Comparison of ENCODE assay signal across 14 cellular contexts in genomic region chr17:8949061-8949622, GRCh38. TPM values are rescaled to one million over a fixed set of nuclear protein-coding genes. Genes with fewer than 3 reads are reported as not detected.
DNase-seq lines count a peak whose midpoint lies in the region; ATAC-seq, FAIRE-seq and TF ChIP-seq lines count a peak whose summit lies in the region.
"Had no signal": no experiment of that assay in that cellular context is flagged by ENCODE, and none has a peak within 500 bp of the region (broad histone marks: within the 10 kb centered on the region; RNA-seq: fewer than 3 reads in every experiment).

No MANE protein-coding gene starts in this region.

- no peaks in the 10 kb centered on the region for H3F3A ChIP-seq in PC-9 (ENCODE audit: insufficient read depth, low read depth)

- peaks cover 57% of the 10 kb centered on the region for H3K27me3 ChIP-seq in PC-9 (ENCODE audit: insufficient read depth, low read depth)

- peak; percentile 62 for DNase-seq in activated T-cell treated with anti-CD3 and anti-CD28 coated beads, Interleukin-2, amount 50 U/mL, for 24 hours
- no peak for DNase-seq in activated T-cell treated with anti-CD3 and anti-CD28 coated beads for 4 hours
- peak; percentile 48 to 56 for DNase-seq in activated T-cell treated with anti-CD3 and anti-CD28 coated beads, Interleukin-2, amount 50 U/mL, for 72 hours
- DNase-seq in naive thymus-derived CD8-positive, alpha-beta T cell = no peak
- no peak for DNase-seq in PC-9
- no peak for DNase-seq in Calu3
- no peak for DNase-seq in RCC 7860 (ENCODE audit: low spot score)
- DNase-seq: endodermal cell; mucosa of descending colon; NCI-H526; stimulated activated naive B cell treated with anti-CD40 and anti-IgM and Interleukin-4, amounts not matched to agents 10 μg/mL and 1 μg/mL and 100 μg/mL, for 72 hours had no signal

- H3K9me2 ChIP-seq in PC-9 (ENCODE audit: insufficient read depth) = no peaks in the 10 kb centered on the region

- no peak overlapping the region for H2AFZ ChIP-seq in PC-9

- intact Hi-C loops in PC-9 (cut with micrococcal nuclease; ENCODE audit: unreplicated experiment) = no loop called here
- intact Hi-C loops in Calu3 (cut with micrococcal nuclease; ENCODE audit: unreplicated experiment) = no loop called here

- POLR2A ChIA-PET in naive thymus-derived CD8-positive, alpha-beta T cell (lab: Charles Lee) = interaction anchor here (0.5 to 14.2 kb wide), 3 partner anchors 9 to 89 kb away, joined by 4 to 279 read pairs (median 5); partner anchors contain the start of gene PIK3R5
- POLR2A ChIA-PET in PC-9 (lab: Charles Lee; ENCODE audit: unreplicated experiment) = no interaction called here

- TF ChIP-seq CTCF in PC-9 (conservative IDR thresholded peaks at IDR 0.05) = no peak
- no peak for TF ChIP-seq CTCF in Calu3 (IDR thresholded peaks at IDR 0.05; ENCODE audit: unreplicated experiment)

- no TSS peak for BruUV-seq in PC-9 (replicated peaks; lab: Mats Ljungman, UMichigan)
- no TSS peak for BruUV-seq in Calu3 (replicated peaks; lab: Mats Ljungman, UMichigan)

- H3K36me3 Mint-ChIP-seq in activated T-cell treated with anti-CD3 and anti-CD28 coated beads, Interleukin-2, amount 50 U/mL, for 24 hours (ENCODE audit: low read depth) = peaks cover 58% of the 10 kb centered on the region
- H3K36me3 Mint-ChIP-seq in activated T-cell treated with anti-CD3 and anti-CD28 coated beads, Interleukin-2, amount 50 U/mL, for 72 hours (ENCODE audit: insufficient read depth in 2 of 2) = peaks cover 22 to 33% of the 10 kb centered on the region in 2 donors
- peaks cover 12 to 57% (median 46%) of the 10 kb centered on the region in 3 donors for H3K36me3 Mint-ChIP-seq in naive thymus-derived CD8-positive, alpha-beta T cell
- no peaks in the 10 kb centered on the region for H3K36me3 Mint-ChIP-seq in Calu3 (ENCODE audit: insufficient read depth, unreplicated experiment)

- peak overlapping the region; percentile 86 for H3K27ac Mint-ChIP-seq in activated T-cell treated with anti-CD3 and anti-CD28 coated beads, Interleukin-2, amount 50 U/mL, for 24 hours
- H3K27ac Mint-ChIP-seq in activated T-cell treated with anti-CD3 and anti-CD28 coated beads, Interleukin-2, amount 50 U/mL, for 72 hours = peak overlapping the region; percentile 59
- H3K27ac Mint-ChIP-seq in naive thymus-derived CD8-positive, alpha-beta T cell = peak overlapping the region; percentile 65 to 95 (median 82)
- no peak overlapping the region for H3K27ac Mint-ChIP-seq in Calu3 (ENCODE audit: unreplicated experiment)
- H3K27ac Mint-ChIP-seq: endodermal cell; stimulated activated naive B cell treated with anti-CD40 and anti-IgM and Interleukin-4, amounts not matched to agents 10 μg/mL and 1 μg/mL and 100 μg/mL, for 72 hours had no signal

- H3K4me3 ChIP-seq in PC-9 = no peak overlapping the region
- H3K4me3 ChIP-seq: mucosa of descending colon had no signal

- H3K4me1 Mint-ChIP-seq in activated T-cell treated with anti-CD3 and anti-CD28 coated beads, Interleukin-2, amount 50 U/mL, for 24 hours (ENCODE audit: low read depth) = peaks cover 96% of the 10 kb centered on the region
- peaks cover 97% of the 10 kb centered on the region for H3K4me1 Mint-ChIP-seq in activated T-cell treated with anti-CD3 and anti-CD28 coated beads, Interleukin-2, amount 50 U/mL, for 72 hours (ENCODE audit: low read depth)
- peaks cover 59 to 97% (median 92%) of the 10 kb centered on the region in 4 donors for H3K4me1 Mint-ChIP-seq in naive thymus-derived CD8-positive, alpha-beta T cell
- H3K4me1 Mint-ChIP-seq in Calu3 (ENCODE audit: low read depth, unreplicated experiment) = no peaks in the 10 kb centered on the region

- CTCF ChIA-PET in PC-9 (lab: Charles Lee) = no interaction called here
- CTCF ChIA-PET in Calu3 (lab: Charles Lee) = no interaction called here

- H4K20me1 ChIP-seq in PC-9 (ENCODE audit: insufficient read depth) = no peaks in the 10 kb centered on the region

- H3K79me2 ChIP-seq in PC-9 (ENCODE audit: low read depth) = no peaks in the 10 kb centered on the region

- no peak overlapping the region for H3K4me2 ChIP-seq in PC-9

- peak overlapping the region; percentile 66 for H3K4me3 Mint-ChIP-seq in activated T-cell treated with anti-CD3 and anti-CD28 coated beads, Interleukin-2, amount 50 U/mL, for 24 hours
- H3K4me3 Mint-ChIP-seq in activated T-cell treated with anti-CD3 and anti-CD28 coated beads, Interleukin-2, amount 50 U/mL, for 72 hours = peak overlapping the region; percentile 48 to 63
- peak overlapping the region in 9 of 10 donors; percentile 6 to 74 (median 54) for H3K4me3 Mint-ChIP-seq in naive thymus-derived CD8-positive, alpha-beta T cell
- no peak overlapping the region for H3K4me3 Mint-ChIP-seq in Calu3 (ENCODE audit: low read depth, unreplicated experiment)
- H3K4me3 Mint-ChIP-seq: endodermal cell; stimulated activated naive B cell treated with anti-CD40 and anti-IgM and Interleukin-4, amounts not matched to agents 10 μg/mL and 1 μg/mL and 100 μg/mL, for 72 hours had no signal

- H3K4me1 ChIP-seq in PC-9 (replicated peaks; ENCODE audit: insufficient read depth) = no peaks in the 10 kb centered on the region

- ATAC-seq in GM19351 (IDR thresholded peaks at IDR 0.05; ENCODE audit: unreplicated experiment) = peak; percentile 54
- ATAC-seq in activated T-cell treated with anti-CD3 and anti-CD28 coated beads, Interleukin-2, amount 50 U/mL, for 72 hours (replicated peaks in 1 of 2) = peak; percentile 79 to 82
- ATAC-seq in naive thymus-derived CD8-positive, alpha-beta T cell = no peak
- ATAC-seq: mucosa of descending colon had no signal

- H3K9me3 ChIP-seq in PC-9 (ENCODE audit: insufficient read depth, low read depth) = no peaks in the 10 kb centered on the region
- H3K9me3 ChIP-seq: mucosa of descending colon had no signal

- H3K36me3 ChIP-seq in PC-9 (ENCODE audit: low read depth) = no peaks in the 10 kb centered on the region

- no peak for FAIRE-seq in RCC 7860 (lab: Jason Lieb, UNC)
- FAIRE-seq: frontal cortex, islet of Langerhans had no signal

- no peak overlapping the region for H3K27ac ChIP-seq in PC-9

- H3K9me3 Mint-ChIP-seq in activated T-cell treated with anti-CD3 and anti-CD28 coated beads, Interleukin-2, amount 50 U/mL, for 24 hours = peaks cover 17% of the 10 kb centered on the region
- peaks cover 8% of the 10 kb centered on the region in 2 donors for H3K9me3 Mint-ChIP-seq in activated T-cell treated with anti-CD3 and anti-CD28 coated beads, Interleukin-2, amount 50 U/mL, for 72 hours
- peaks cover 0 to 9% (median 3%) of the 10 kb centered on the region in 9 donors for H3K9me3 Mint-ChIP-seq in naive thymus-derived CD8-positive, alpha-beta T cell
- peaks cover 6% of the 10 kb centered on the region for H3K9me3 Mint-ChIP-seq in Calu3 (ENCODE audit: low read depth, unreplicated experiment)

- no peaks in the 10 kb centered on the region for H3K27me3 Mint-ChIP-seq in activated T-cell treated with anti-CD3 and anti-CD28 coated beads, Interleukin-2, amount 50 U/mL, for 24 hours
- no peaks in the 10 kb centered on the region for H3K27me3 Mint-ChIP-seq in activated T-cell treated with anti-CD3 and anti-CD28 coated beads, Interleukin-2, amount 50 U/mL, for 72 hours (ENCODE audit: low read depth)
- H3K27me3 Mint-ChIP-seq in naive thymus-derived CD8-positive, alpha-beta T cell = no peaks in the 10 kb centered on the region
- H3K27me3 Mint-ChIP-seq in Calu3 (ENCODE audit: unreplicated experiment) = peaks cover 47% of the 10 kb centered on the region
- H3K27me3 Mint-ChIP-seq: stimulated activated naive B cell treated with anti-CD40 and anti-IgM and Interleukin-4, amounts not matched to agents 10 μg/mL and 1 μg/mL and 100 μg/mL, for 72 hours had no signal

RNA-seq across cellular contexts. Expression of gene PIK3R5, which starts 16.4 kb away (rescaled TPM):
- total RNA-seq in activated T-cell treated with anti-CD3 and anti-CD28 coated beads, Interleukin-2, amount 50 U/mL, for 72 hours = 10 to 100 TPM; 43.0 to 45.4 TPM
- total RNA-seq in naive thymus-derived CD8-positive, alpha-beta T cell = 100 to 1,000 TPM in 1 of 2 experiments, 10 to 100 TPM in 1; 94.1 to 104 TPM
- polyA plus RNA-seq in naive thymus-derived CD8-positive, alpha-beta T cell = 10 to 100 TPM; 20.0 to 44.0 (median 25.8) TPM
- total RNA-seq in PC-9 (2021) (not detected in 2 replicates), Calu3 (2022) (not detected in 2 replicates)

Comparison
In these comparisons a context has a peak if more than half of its experiments do, and no peak if none do; other contexts are left out.
1. DNase-seq: peak in activated T-cell treated with anti-CD3 and anti-CD28 coated beads, Interleukin-2, amount 50 U/mL, for 24 hours (single experiment) and activated T-cell treated with anti-CD3 and anti-CD28 coated beads, Interleukin-2, amount 50 U/mL, for 72 hours (2 of 2); none in activated T-cell treated with anti-CD3 and anti-CD28 coated beads for 4 hours (single experiment), naive thymus-derived CD8-positive, alpha-beta T cell (0 of 10), PC-9 (0 of 2), Calu3 (single experiment) and RCC 7860 (single experiment).
2. ATAC-seq: peak in GM19351 (single experiment) and activated T-cell treated with anti-CD3 and anti-CD28 coated beads, Interleukin-2, amount 50 U/mL, for 72 hours (2 of 2); none in naive thymus-derived CD8-positive, alpha-beta T cell (0 of 2).
3. RNA of gene PIK3R5, which starts 16.4 kb away (total RNA-seq): 94.1 to 104 TPM in naive thymus-derived CD8-positive, alpha-beta T cell and 43.0 to 45.4 TPM in activated T-cell treated with anti-CD3 and anti-CD28 coated beads, Interleukin-2, amount 50 U/mL, for 72 hours; not detected in PC-9 and not detected in Calu3; every median in the first group is over 10 times any median in the second.